2 cellular contexts compared by ENCODE assay signal in the genomic region with DNA sequence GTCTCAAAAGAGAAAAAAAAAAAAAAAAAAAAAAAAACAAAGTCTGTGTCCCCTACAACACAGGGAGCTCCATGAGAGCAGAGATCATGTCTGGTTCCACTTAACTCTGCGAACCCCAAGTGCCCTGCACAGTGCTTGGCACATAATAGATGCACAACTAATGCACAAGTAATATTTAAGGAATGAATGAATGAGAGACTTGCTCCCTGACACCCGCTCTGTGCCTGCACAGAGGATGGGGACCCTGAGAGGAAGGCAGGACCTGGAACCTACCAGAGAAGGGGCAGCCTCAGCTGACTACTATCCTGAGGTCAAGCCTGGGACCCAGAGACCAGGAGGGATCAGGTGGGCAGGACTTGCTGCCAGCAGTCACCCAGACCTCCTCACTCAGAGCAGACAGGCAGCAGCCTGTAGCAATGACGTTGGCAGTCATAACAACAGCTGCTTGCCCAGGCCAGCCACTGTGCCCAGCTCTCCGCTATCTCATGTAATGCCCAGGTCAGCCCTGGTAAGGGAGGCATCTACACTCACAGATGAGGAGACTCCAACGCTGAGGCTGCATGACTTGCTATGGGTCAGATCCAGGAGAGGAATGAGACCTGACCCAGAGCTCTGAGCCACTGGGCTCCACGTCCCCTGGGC.
TF ChIP-seq lines count a peak whose summit lies in the region.

No MANE protein-coding gene starts in this region.

TF ChIP-seq in HepG2, 621 proteins besides CTCF, POLR2A, EP300 and RAD21:
- TF ChIP-seq, protein P1, sequence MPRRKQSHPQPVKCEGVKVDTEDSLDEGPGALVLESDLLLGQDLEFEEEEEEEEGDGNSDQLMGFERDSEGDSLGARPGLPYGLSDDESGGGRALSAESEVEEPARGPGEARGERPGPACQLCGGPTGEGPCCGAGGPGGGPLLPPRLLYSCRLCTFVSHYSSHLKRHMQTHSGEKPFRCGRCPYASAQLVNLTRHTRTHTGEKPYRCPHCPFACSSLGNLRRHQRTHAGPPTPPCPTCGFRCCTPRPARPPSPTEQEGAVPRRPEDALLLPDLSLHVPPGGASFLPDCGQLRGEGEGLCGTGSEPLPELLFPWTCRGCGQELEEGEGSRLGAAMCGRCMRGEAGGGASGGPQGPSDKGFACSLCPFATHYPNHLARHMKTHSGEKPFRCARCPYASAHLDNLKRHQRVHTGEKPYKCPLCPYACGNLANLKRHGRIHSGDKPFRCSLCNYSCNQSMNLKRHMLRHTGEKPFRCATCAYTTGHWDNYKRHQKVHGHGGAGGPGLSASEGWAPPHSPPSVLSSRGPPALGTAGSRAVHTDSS (CRISPR knock-in tag; conservative IDR thresholded peaks at IDR 0.05): no peak
- TF ChIP-seq, protein P2, sequence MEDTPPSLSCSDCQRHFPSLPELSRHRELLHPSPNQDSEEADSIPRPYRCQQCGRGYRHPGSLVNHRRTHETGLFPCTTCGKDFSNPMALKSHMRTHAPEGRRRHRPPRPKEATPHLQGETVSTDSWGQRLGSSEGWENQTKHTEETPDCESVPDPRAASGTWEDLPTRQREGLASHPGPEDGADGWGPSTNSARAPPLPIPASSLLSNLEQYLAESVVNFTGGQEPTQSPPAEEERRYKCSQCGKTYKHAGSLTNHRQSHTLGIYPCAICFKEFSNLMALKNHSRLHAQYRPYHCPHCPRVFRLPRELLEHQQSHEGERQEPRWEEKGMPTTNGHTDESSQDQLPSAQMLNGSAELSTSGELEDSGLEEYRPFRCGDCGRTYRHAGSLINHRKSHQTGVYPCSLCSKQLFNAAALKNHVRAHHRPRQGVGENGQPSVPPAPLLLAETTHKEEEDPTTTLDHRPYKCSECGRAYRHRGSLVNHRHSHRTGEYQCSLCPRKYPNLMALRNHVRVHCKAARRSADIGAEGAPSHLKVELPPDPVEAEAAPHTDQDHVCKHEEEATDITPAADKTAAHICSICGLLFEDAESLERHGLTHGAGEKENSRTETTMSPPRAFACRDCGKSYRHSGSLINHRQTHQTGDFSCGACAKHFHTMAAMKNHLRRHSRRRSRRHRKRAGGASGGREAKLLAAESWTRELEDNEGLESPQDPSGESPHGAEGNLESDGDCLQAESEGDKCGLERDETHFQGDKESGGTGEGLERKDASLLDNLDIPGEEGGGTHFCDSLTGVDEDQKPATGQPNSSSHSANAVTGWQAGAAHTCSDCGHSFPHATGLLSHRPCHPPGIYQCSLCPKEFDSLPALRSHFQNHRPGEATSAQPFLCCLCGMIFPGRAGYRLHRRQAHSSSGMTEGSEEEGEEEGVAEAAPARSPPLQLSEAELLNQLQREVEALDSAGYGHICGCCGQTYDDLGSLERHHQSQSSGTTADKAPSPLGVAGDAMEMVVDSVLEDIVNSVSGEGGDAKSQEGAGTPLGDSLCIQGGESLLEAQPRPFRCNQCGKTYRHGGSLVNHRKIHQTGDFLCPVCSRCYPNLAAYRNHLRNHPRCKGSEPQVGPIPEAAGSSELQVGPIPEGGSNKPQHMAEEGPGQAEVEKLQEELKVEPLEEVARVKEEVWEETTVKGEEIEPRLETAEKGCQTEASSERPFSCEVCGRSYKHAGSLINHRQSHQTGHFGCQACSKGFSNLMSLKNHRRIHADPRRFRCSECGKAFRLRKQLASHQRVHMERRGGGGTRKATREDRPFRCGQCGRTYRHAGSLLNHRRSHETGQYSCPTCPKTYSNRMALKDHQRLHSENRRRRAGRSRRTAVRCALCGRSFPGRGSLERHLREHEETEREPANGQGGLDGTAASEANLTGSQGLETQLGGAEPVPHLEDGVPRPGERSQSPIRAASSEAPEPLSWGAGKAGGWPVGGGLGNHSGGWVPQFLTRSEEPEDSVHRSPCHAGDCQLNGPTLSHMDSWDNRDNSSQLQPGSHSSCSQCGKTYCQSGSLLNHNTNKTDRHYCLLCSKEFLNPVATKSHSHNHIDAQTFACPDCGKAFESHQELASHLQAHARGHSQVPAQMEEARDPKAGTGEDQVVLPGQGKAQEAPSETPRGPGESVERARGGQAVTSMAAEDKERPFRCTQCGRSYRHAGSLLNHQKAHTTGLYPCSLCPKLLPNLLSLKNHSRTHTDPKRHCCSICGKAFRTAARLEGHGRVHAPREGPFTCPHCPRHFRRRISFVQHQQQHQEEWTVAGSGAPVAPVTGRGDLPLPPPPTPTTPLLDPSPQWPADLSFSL (CRISPR knock-in tag; IDR thresholded peaks at IDR 0.05): no peak
- TF ChIP-seq ZNF282 (IDR thresholded peaks at IDR 0.05; ENCODE audit: partially characterized antibody): no peak
- no peak for TF ChIP-seq GFI1 (CRISPR knock-in tag; IDR thresholded peaks at IDR 0.05; ENCODE audit: borderline replicate concordance)
- TF ChIP-seq, protein P3, sequence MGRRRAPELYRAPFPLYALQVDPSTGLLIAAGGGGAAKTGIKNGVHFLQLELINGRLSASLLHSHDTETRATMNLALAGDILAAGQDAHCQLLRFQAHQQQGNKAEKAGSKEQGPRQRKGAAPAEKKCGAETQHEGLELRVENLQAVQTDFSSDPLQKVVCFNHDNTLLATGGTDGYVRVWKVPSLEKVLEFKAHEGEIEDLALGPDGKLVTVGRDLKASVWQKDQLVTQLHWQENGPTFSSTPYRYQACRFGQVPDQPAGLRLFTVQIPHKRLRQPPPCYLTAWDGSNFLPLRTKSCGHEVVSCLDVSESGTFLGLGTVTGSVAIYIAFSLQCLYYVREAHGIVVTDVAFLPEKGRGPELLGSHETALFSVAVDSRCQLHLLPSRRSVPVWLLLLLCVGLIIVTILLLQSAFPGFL (CRISPR knock-in tag; IDR thresholded peaks at IDR 0.05): no peak
- TF ChIP-seq ZBTB21 (CRISPR knock-in tag; IDR thresholded peaks at IDR 0.05): no peak

TF ChIP-seq in H1, 55 proteins besides CTCF, POLR2A, EP300 and RAD21:
- no peak for TF ChIP-seq KDM4A (IDR thresholded peaks at IDR 0.05; ENCODE audit: low read depth, low read length, severe bottlenecking)
- no peak for TF ChIP-seq KDM1A (IDR thresholded peaks at IDR 0.05; ENCODE audit: borderline replicate concordance, low read length)
- no peak for TF ChIP-seq ASH2L (IDR thresholded peaks at IDR 0.05; ENCODE audit: low read length)
- TF ChIP-seq CBX8 (IDR thresholded peaks at IDR 0.05; ENCODE audit: borderline replicate concordance, low read depth, low read length): no peak
- no peak for TF ChIP-seq SP1 (IDR thresholded peaks at IDR 0.05; ENCODE audit: low read depth, low read length)
- no peak for TF ChIP-seq SP4 (IDR thresholded peaks at IDR 0.05; ENCODE audit: low read length)
- no peak for TF ChIP-seq SAP30 (IDR thresholded peaks at IDR 0.05; ENCODE audit: insufficient read depth, insufficient replicate concordance, low read length)
- no peak for TF ChIP-seq CBX5 (IDR thresholded peaks at IDR 0.05; ENCODE audit: low read depth, low read length)
- TF ChIP-seq BRCA1 (IDR thresholded peaks at IDR 0.05; ENCODE audit: low read depth, low read length): no peak
- TF ChIP-seq GTF2F1 (IDR thresholded peaks at IDR 0.05; ENCODE audit: borderline replicate concordance, low read depth, low read length): no peak
- TF ChIP-seq, protein P4, sequence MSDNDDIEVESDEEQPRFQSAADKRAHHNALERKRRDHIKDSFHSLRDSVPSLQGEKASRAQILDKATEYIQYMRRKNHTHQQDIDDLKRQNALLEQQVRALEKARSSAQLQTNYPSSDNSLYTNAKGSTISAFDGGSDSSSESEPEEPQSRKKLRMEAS (IDR thresholded peaks at IDR 0.05): no peak
- TF ChIP-seq YY1 (IDR thresholded peaks at IDR 0.05; ENCODE audit: low read depth, low read length): no peak
